In genomic region chr7:35253182-35253679, GRCh38 we compare ENCODE assay signal across 1 cellular context.
TF ChIP-seq lines count a peak whose summit lies in the region.

No MANE protein-coding gene starts in this region.

TF ChIP-seq in H1, 55 proteins besides CTCF, POLR2A, EP300 and RAD21 (continued from another document):
- TF ChIP-seq SUZ12 (IDR thresholded peaks at IDR 0.05; ENCODE audit: low read length) (peak; percentile 96), EZH2 (IDR thresholded peaks at IDR 0.05; ENCODE audit: low read depth, low read length, severe bottlenecking) (peak; percentile 98), KDM4A (IDR thresholded peaks at IDR 0.05; ENCODE audit: low read depth, low read length, severe bottlenecking) (peak; percentile 42)
- TF ChIP-seq, protein P1, sequence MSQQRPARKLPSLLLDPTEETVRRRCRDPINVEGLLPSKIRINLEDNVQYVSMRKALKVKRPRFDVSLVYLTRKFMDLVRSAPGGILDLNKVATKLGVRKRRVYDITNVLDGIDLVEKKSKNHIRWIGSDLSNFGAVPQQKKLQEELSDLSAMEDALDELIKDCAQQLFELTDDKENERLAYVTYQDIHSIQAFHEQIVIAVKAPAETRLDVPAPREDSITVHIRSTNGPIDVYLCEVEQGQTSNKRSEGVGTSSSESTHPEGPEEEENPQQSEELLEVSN (IDR thresholded peaks at IDR 0.05) = 0 out of 2 replicates have a peak, but pooled peaks have one; percentile 56
TF ChIP-seq in H1: peak in this region for 5.
